ENCODE assay signal across 2 cellular contexts in genomic region chr10:87621440-87621839, GRCh38. TPM values are rescaled to one million over a fixed set of nuclear protein-coding genes. Genes with fewer than 3 reads are reported as not detected.
"Had no signal": no experiment of that assay in that cellular context is flagged by ENCODE, and none has a peak within 500 bp of the region (broad histone marks: within the 10 kb centered on the region; RNA-seq: fewer than 3 reads in every experiment).

No MANE protein-coding gene starts in this region.

RNA-seq across cellular contexts. Expression of gene PAPSS2, which starts 38.2 kb away (rescaled TPM):
- total RNA-seq: activated B cell treated with CpG ODN at 0.5 μM for 24 hours; activated CD4-positive, alpha-beta T cell treated with anti-CD3 and anti-CD28 coated beads, Interleukin-2, amount 10 ng/mL, durations not matched to agents 24 days and 14 days had no signal
